8 cellular contexts compared by ENCODE assay signal in genomic region chr12:93411063-93411462, GRCh38. TPM values are rescaled to one million over a fixed set of nuclear protein-coding genes. Genes with fewer than 3 reads are reported as not detected.
DNase-seq lines count a peak whose midpoint lies in the region; ATAC-seq and FAIRE-seq lines count a peak whose summit lies in the region.
"Not testable (repeated sequence)": the region's sequence is repeated elsewhere in the genome, so short reads cannot be mapped to it uniquely, and the experiment has no call there.

No MANE protein-coding gene starts in this region.

- peak overlapping the region in 1 of 4 donors; percentile 10 for H3K4me3 Mint-ChIP-seq in CD4-positive, CD25-positive, alpha-beta regulatory T cell
- not testable (repeated sequence) for H3K4me3 Mint-ChIP-seq in activated CD4-positive, alpha-beta T cell treated with anti-CD3 and anti-CD28 coated beads for 36 hours; activated naive CD4-positive, alpha-beta T cell treated with anti-CD3 and anti-CD28 coated beads for 36 hours
- peak overlapping the region in 6 of 10 donors; percentile 20 to 57 (median 36) for H3K4me3 Mint-ChIP-seq in naive thymus-derived CD8-positive, alpha-beta T cell
- H3K4me3 Mint-ChIP-seq in stimulated activated naive CD8-positive, alpha-beta T cell treated with anti-CD3 and anti-CD28 coated beads, Interleukin-15, amount 100 ng/mL, for 72 hours: peak overlapping the region in 1 of 2 donors; percentile 5

- CTCF ChIA-PET in activated CD4-positive, alpha-beta T cell treated with anti-CD3 and anti-CD28 coated beads for 36 hours (lab: Charles Lee): interaction anchor here (0.9 to 4.6 kb wide), 4 partner anchors 10 to 27 kb away, joined by 3 to 61 read pairs (median 4); no protein-coding TSS in a partner anchor
- CTCF ChIA-PET in activated naive CD4-positive, alpha-beta T cell treated with anti-CD3 and anti-CD28 coated beads for 36 hours (lab: Charles Lee): interaction anchor here (0.5 to 4.6 kb wide), 8 partner anchors 9 to 424 kb away, joined by 3 to 32 read pairs (median 4); partner anchors contain the start of gene MRPL42

- H3K4me1 ChIP-seq in CD4-positive, CD25-positive, alpha-beta regulatory T cell (ENCODE audit: control insufficient read depth, insufficient read depth, low read length, poor library complexity, severe bottlenecking): peaks cover 26% of the 10 kb centered on the region
- not testable (repeated sequence) for H3K4me1 ChIP-seq in effector memory CD4-positive, alpha-beta T cell (ENCODE audit: control insufficient read depth, insufficient read depth, low read length, poor library complexity, severe bottlenecking)

- not testable (repeated sequence) for H3K9me3 ChIP-seq in CD4-positive, CD25-positive, alpha-beta regulatory T cell (ENCODE audit: control insufficient read depth in 2 of 2, low read length in 2 of 2); effector memory CD4-positive, alpha-beta T cell (ENCODE audit: control insufficient read depth, low read length)

- intact Hi-C loops in activated CD4-positive, alpha-beta T cell treated with anti-CD3 and anti-CD28 coated beads for 36 hours (cut with DNase I, micrococcal nuclease): loop anchor here in 1 of 2 experiments (10.0 kb wide), 1 partner anchor 806 kb away; no protein-coding TSS in a partner anchor
- intact Hi-C loops in activated naive CD4-positive, alpha-beta T cell treated with anti-CD3 and anti-CD28 coated beads for 36 hours (cut with micrococcal nuclease): not testable (repeated sequence)

- not testable (repeated sequence) for H3K27me3 ChIP-seq in CD4-positive, CD25-positive, alpha-beta regulatory T cell (ENCODE audit: control insufficient read depth, insufficient read depth, low read length); effector memory CD4-positive, alpha-beta T cell (replicated peaks; ENCODE audit: control insufficient read depth, insufficient read depth, low read length, poor library complexity, severe bottlenecking)

- peaks cover 33% of the 10 kb centered on the region for H3K36me3 Mint-ChIP-seq in CD4-positive, CD25-positive, alpha-beta regulatory T cell
- H3K36me3 Mint-ChIP-seq in activated CD4-positive, alpha-beta T cell treated with anti-CD3 and anti-CD28 coated beads for 36 hours (ENCODE audit: low read depth): peaks cover 60% of the 10 kb centered on the region
- H3K36me3 Mint-ChIP-seq in activated naive CD4-positive, alpha-beta T cell treated with anti-CD3 and anti-CD28 coated beads for 36 hours (ENCODE audit: low read depth): peaks cover 40% of the 10 kb centered on the region
- peaks cover 0 to 55% (median 3%) of the 10 kb centered on the region in 3 donors for H3K36me3 Mint-ChIP-seq in naive thymus-derived CD8-positive, alpha-beta T cell

- peaks cover 40 to 60% (median 53%) of the 10 kb centered on the region in 4 donors for H3K4me1 Mint-ChIP-seq in CD4-positive, CD25-positive, alpha-beta regulatory T cell
- H3K4me1 Mint-ChIP-seq in activated CD4-positive, alpha-beta T cell treated with anti-CD3 and anti-CD28 coated beads for 36 hours: peaks cover 74% of the 10 kb centered on the region
- H3K4me1 Mint-ChIP-seq in activated naive CD4-positive, alpha-beta T cell treated with anti-CD3 and anti-CD28 coated beads for 36 hours (ENCODE audit: low read depth): peaks cover 69% of the 10 kb centered on the region
- H3K4me1 Mint-ChIP-seq in naive thymus-derived CD8-positive, alpha-beta T cell: peaks cover 31 to 58% (median 52%) of the 10 kb centered on the region in 4 donors
- peaks cover 61% of the 10 kb centered on the region for H3K4me1 Mint-ChIP-seq in stimulated activated naive CD8-positive, alpha-beta T cell treated with anti-CD3 and anti-CD28 coated beads, Interleukin-15, amount 100 ng/mL, for 72 hours

- H3K27ac Mint-ChIP-seq in CD4-positive, CD25-positive, alpha-beta regulatory T cell: peak overlapping the region in 2 of 3 donors; percentile 49 to 60
- H3K27ac Mint-ChIP-seq in activated CD4-positive, alpha-beta T cell treated with anti-CD3 and anti-CD28 coated beads for 36 hours: peak overlapping the region; percentile 9
- peak overlapping the region; percentile 34 for H3K27ac Mint-ChIP-seq in activated naive CD4-positive, alpha-beta T cell treated with anti-CD3 and anti-CD28 coated beads for 36 hours
- H3K27ac Mint-ChIP-seq in naive thymus-derived CD8-positive, alpha-beta T cell: peak overlapping the region; percentile 35 to 87 (median 76)
- peak overlapping the region; percentile 5 to 43 for H3K27ac Mint-ChIP-seq in stimulated activated naive CD8-positive, alpha-beta T cell treated with anti-CD3 and anti-CD28 coated beads, Interleukin-15, amount 100 ng/mL, for 72 hours

- peak overlapping the region; percentile 8 for H3K27ac ChIP-seq in CD4-positive, CD25-positive, alpha-beta regulatory T cell (ENCODE audit: insufficient read depth, low read length, poor library complexity, severe bottlenecking)
- peak overlapping the region; percentile 13 for H3K27ac ChIP-seq in effector memory CD4-positive, alpha-beta T cell (ENCODE audit: insufficient read depth, low read length, poor library complexity, severe bottlenecking)

- peak; percentile 30 for FAIRE-seq in islet of Langerhans (lab: Jason Lieb, UNC)

- not testable (repeated sequence) for H3K27me3 Mint-ChIP-seq in CD4-positive, CD25-positive, alpha-beta regulatory T cell; activated CD4-positive, alpha-beta T cell treated with anti-CD3 and anti-CD28 coated beads for 36 hours; activated naive CD4-positive, alpha-beta T cell treated with anti-CD3 and anti-CD28 coated beads for 36 hours (ENCODE audit: low read depth); naive thymus-derived CD8-positive, alpha-beta T cell; stimulated activated naive CD8-positive, alpha-beta T cell treated with anti-CD3 and anti-CD28 coated beads, Interleukin-15, amount 100 ng/mL, for 72 hours

- not testable (repeated sequence) for H3K9me3 Mint-ChIP-seq in CD4-positive, CD25-positive, alpha-beta regulatory T cell; activated CD4-positive, alpha-beta T cell treated with anti-CD3 and anti-CD28 coated beads for 36 hours (ENCODE audit: low read depth); activated naive CD4-positive, alpha-beta T cell treated with anti-CD3 and anti-CD28 coated beads for 36 hours; naive thymus-derived CD8-positive, alpha-beta T cell; stimulated activated naive CD8-positive, alpha-beta T cell treated with anti-CD3 and anti-CD28 coated beads, Interleukin-15, amount 100 ng/mL, for 72 hours

- POLR2A ChIA-PET in activated CD4-positive, alpha-beta T cell treated with anti-CD3 and anti-CD28 coated beads for 36 hours (lab: Charles Lee): interaction anchor here (0.6 to 0.7 kb wide), 3 partner anchors 12 to 25 kb away, joined by 3 to 8 read pairs (median 6); no protein-coding TSS in a partner anchor
- POLR2A ChIA-PET in naive thymus-derived CD8-positive, alpha-beta T cell (lab: Charles Lee): not testable (repeated sequence)

- H3K36me3 ChIP-seq in CD4-positive, CD25-positive, alpha-beta regulatory T cell (ENCODE audit: control insufficient read depth, insufficient read depth, low read length): peaks cover 40% of the 10 kb centered on the region
- H3K36me3 ChIP-seq in effector memory CD4-positive, alpha-beta T cell (ENCODE audit: control insufficient read depth, insufficient read depth, low read length): peaks cover 21% of the 10 kb centered on the region

- not testable (repeated sequence) for DNase-seq in CD4-positive, CD25-positive, alpha-beta regulatory T cell; activated CD4-positive, alpha-beta T cell treated with anti-CD3 and anti-CD28 coated beads for 36 hours; activated naive CD4-positive, alpha-beta T cell treated with anti-CD3 and anti-CD28 coated beads for 36 hours; effector memory CD4-positive, alpha-beta T cell; stimulated activated naive CD8-positive, alpha-beta T cell treated with anti-CD3 and anti-CD28 coated beads, Interleukin-15, amount 100 ng/mL, for 72 hours
- DNase-seq in NCI-H2196 (lab: John Stamatoyannopoulos, UW; ENCODE audit: unreplicated experiment): peak; percentile 9
- peak in 2 of 10 donors; percentile 16 to 25 for DNase-seq in naive thymus-derived CD8-positive, alpha-beta T cell

- ATAC-seq in CD4-positive, CD25-positive, alpha-beta regulatory T cell (ENCODE audit: low read depth in 2 of 2); activated CD4-positive, alpha-beta T cell treated with anti-CD3 and anti-CD28 coated beads for 36 hours; stimulated activated naive CD8-positive, alpha-beta T cell treated with anti-CD3 and anti-CD28 coated beads, Interleukin-15, amount 100 ng/mL, for 72 hours: not testable (repeated sequence)
- ATAC-seq in naive thymus-derived CD8-positive, alpha-beta T cell: peak; percentile 50 to 54

- not testable (repeated sequence) for H3K4me3 ChIP-seq in CD4-positive, CD25-positive, alpha-beta regulatory T cell (ENCODE audit: low read depth, low read length); effector memory CD4-positive, alpha-beta T cell (ENCODE audit: insufficient read depth, low read depth, low read length, poor library complexity, severe bottlenecking)

RNA-seq across cellular contexts. Expression of gene UBE2N, which starts 30.7 kb away (rescaled TPM):
- total RNA-seq in CD4-positive, CD25-positive, alpha-beta regulatory T cell: 116 TPM
- 100 to 1,000 TPM; 195 to 314 (median 239) TPM for polyA plus RNA-seq in CD4-positive, CD25-positive, alpha-beta regulatory T cell
- 100 to 1,000 TPM; 186 to 279 TPM for total RNA-seq in activated CD4-positive, alpha-beta T cell treated with anti-CD3 and anti-CD28 coated beads for 36 hours
- 100 to 1,000 TPM; 143 TPM for total RNA-seq in activated naive CD4-positive, alpha-beta T cell treated with anti-CD3 and anti-CD28 coated beads for 36 hours
- 10 to 100 TPM; 66.8 to 73.4 TPM for total RNA-seq in naive thymus-derived CD8-positive, alpha-beta T cell
- 100 to 1,000 TPM; 117 to 123 (median 118) TPM for polyA plus RNA-seq in naive thymus-derived CD8-positive, alpha-beta T cell

RNA-seq across cellular contexts. Expression of gene NUDT4, which starts 33.3 kb away (rescaled TPM):
- total RNA-seq in CD4-positive, CD25-positive, alpha-beta regulatory T cell: 78.2 TPM
- polyA plus RNA-seq in CD4-positive, CD25-positive, alpha-beta regulatory T cell: 10 to 100 TPM; 36.7 to 48.9 (median 42.0) TPM
- total RNA-seq in activated CD4-positive, alpha-beta T cell treated with anti-CD3 and anti-CD28 coated beads for 36 hours: 10 to 100 TPM; 47.5 to 58.7 TPM
- total RNA-seq in activated naive CD4-positive, alpha-beta T cell treated with anti-CD3 and anti-CD28 coated beads for 36 hours: 10 to 100 TPM; 52.2 to 53.1 TPM
- total RNA-seq in naive thymus-derived CD8-positive, alpha-beta T cell: 10 to 100 TPM; 52.0 to 55.5 TPM
- polyA plus RNA-seq in naive thymus-derived CD8-positive, alpha-beta T cell: 10 to 100 TPM; 38.0 to 47.8 (median 38.1) TPM

RNA-seq across cellular contexts. Expression of gene MRPL42, which starts 56.3 kb away (rescaled TPM):
- 43.2 TPM for total RNA-seq in CD4-positive, CD25-positive, alpha-beta regulatory T cell
- polyA plus RNA-seq in CD4-positive, CD25-positive, alpha-beta regulatory T cell: 100 to 1,000 TPM in 1 of 4 donors, 10 to 100 TPM in 3; 92.0 to 121 (median 98.0) TPM
- 10 to 100 TPM; 78.7 to 98.3 TPM for total RNA-seq in activated CD4-positive, alpha-beta T cell treated with anti-CD3 and anti-CD28 coated beads for 36 hours
- 10 to 100 TPM; 93.8 to 95.8 TPM for total RNA-seq in activated naive CD4-positive, alpha-beta T cell treated with anti-CD3 and anti-CD28 coated beads for 36 hours
- 10 to 100 TPM; 35.6 to 40.8 TPM for total RNA-seq in naive thymus-derived CD8-positive, alpha-beta T cell
- polyA plus RNA-seq in naive thymus-derived CD8-positive, alpha-beta T cell: 10 to 100 TPM; 62.4 to 64.6 (median 64.2) TPM

Comparison
In these comparisons a context has a peak if more than half of its experiments do, and no peak if none do; other contexts are left out.
1. H3K27ac Mint-ChIP-seq: peak in every context shown above with its lines; median percentile 76 in naive thymus-derived CD8-positive, alpha-beta T cell; 54 in CD4-positive, CD25-positive, alpha-beta regulatory T cell; 34 in activated naive CD4-positive, alpha-beta T cell treated with anti-CD3 and anti-CD28 coated beads for 36 hours; 24 in stimulated activated naive CD8-positive, alpha-beta T cell treated with anti-CD3 and anti-CD28 coated beads, Interleukin-15, amount 100 ng/mL, for 72 hours; 9 in activated CD4-positive, alpha-beta T cell treated with anti-CD3 and anti-CD28 coated beads for 36 hours.